ENCODE assay signal across 16 cellular contexts in genomic region chr2:170237572-170238120, GRCh38. TPM values are rescaled to one million over a fixed set of nuclear protein-coding genes. Genes with fewer than 3 reads are reported as not detected.
DNase-seq lines count a peak whose midpoint lies in the region; ATAC-seq, FAIRE-seq and TF ChIP-seq lines count a peak whose summit lies in the region.
"Had no signal": no experiment of that assay in that cellular context is flagged by ENCODE, and none has a peak within 500 bp of the region (broad histone marks: within the 10 kb centered on the region; RNA-seq: fewer than 3 reads in every experiment).

No MANE protein-coding gene starts in this region.

- H3K9me3 Mint-ChIP-seq in activated CD8-positive, alpha-beta T cell treated with anti-CD3 and anti-CD28 coated beads for 36 hours, result no peaks in the 10 kb centered on the region
- H3K9me3 Mint-ChIP-seq: CD4-positive, alpha-beta memory T cell had no signal

- H3K4me3 ChIP-seq in HepG2 (replicated peaks in 1 of 3; ENCODE audit: insufficient read depth in 1 of 3, low read depth in 2 of 3, low read length in 3 of 3) (no peak overlapping the region), right lobe of liver (no peak overlapping the region), breast epithelium (no peak overlapping the region)

- no peak for FAIRE-seq in HepG2 (lab: Jason Lieb, UNC)
- FAIRE-seq in islet of Langerhans (lab: Jason Lieb, UNC), result peak; percentile 70
- FAIRE-seq: A204.1, D721Med had no signal

- WGBS in HepG2 (ENCODE audit: low lambda C conversion rate), result 15% methylated on average over 4 of the region's 4 CpGs
- 18% methylated on average over 4 of the region's 4 CpGs for WGBS in right lobe of liver (ENCODE audit: insufficient coverage, low coverage, low lambda C conversion rate, missing lambda C conversion rate)

- in situ Hi-C loops in HepG2 (cut with HindIII; ENCODE audit: extremely low pct_ligation_motif_present, low pct_unique_long_range_greater_than_20kb), result loop anchor here (10.0 kb wide), 2 partner anchors 127 to 577 kb away; partner anchors contain the start of gene GAD1

- no peak for TF ChIP-seq RAD21 in HepG2 (CRISPR knock-in tag; IDR thresholded peaks at IDR 0.05)

- H3K27me3 ChIP-seq in HepG2 (ENCODE audit: control insufficient read depth in 1 of 2, insufficient read depth in 2 of 2, low read length in 2 of 2) (peaks cover 0 to 23% of the 10 kb centered on the region in 2 experiments; a peak in 4 of 5 replicates), right lobe of liver (no peaks in the 10 kb centered on the region), breast epithelium (peaks cover 0 to 7% of the 10 kb centered on the region in 2 donors)
- H3K27me3 ChIP-seq: BE2C had no signal

- H3K36me3 Mint-ChIP-seq in activated CD8-positive, alpha-beta T cell treated with anti-CD3 and anti-CD28 coated beads for 36 hours (ENCODE audit: low read depth), result no peaks in the 10 kb centered on the region
- H3K36me3 Mint-ChIP-seq: CD4-positive, alpha-beta memory T cell had no signal

- no TSS peak for BruUV-seq in HepG2 (replicated peaks; lab: Mats Ljungman, UMichigan)

- ATAC-seq in HepG2, result no peak
- no peak for ATAC-seq in right lobe of liver
- no peak for ATAC-seq in activated CD8-positive, alpha-beta T cell treated with anti-CD3 and anti-CD28 coated beads for 36 hours
- ATAC-seq: HCT116 had no signal

- CTCF ChIA-PET in HepG2 (lab: Yijun Ruan, JAX; ENCODE audit: low intra/inter-chr PET ratio, low total read pairs), result no interaction called here
- CTCF ChIA-PET in activated CD8-positive, alpha-beta T cell treated with anti-CD3 and anti-CD28 coated beads for 36 hours (lab: Charles Lee), result interaction anchor here (0.8 to 3.2 kb wide), 4 partner anchors 10 to 655 kb away, joined by 4 to 18 read pairs (median 8); no protein-coding TSS in a partner anchor

- intact Hi-C loops in HepG2 (cut with micrococcal nuclease; ENCODE audit: unreplicated experiment) (loop anchor here (2.0 kb wide), 2 partner anchors 575 to 635 kb away; no protein-coding TSS in a partner anchor), right lobe of liver (cut with DNase I) (no loop called here), breast epithelium (cut with DNase I; ENCODE audit: low total_unique reads) (no loop called here)
- intact Hi-C loops in activated CD8-positive, alpha-beta T cell treated with anti-CD3 and anti-CD28 coated beads for 36 hours (cut with micrococcal nuclease), result loop anchor here (10.0 kb wide), 1 partner anchor 347 kb away; no protein-coding TSS in a partner anchor

- no peaks in the 10 kb centered on the region for H4K20me1 ChIP-seq in HepG2 (ENCODE audit: insufficient read depth, low read length)

- H3K27ac ChIP-seq in HepG2 (ENCODE audit: extremely low read length, insufficient read depth, low read length), result no peak overlapping the region
- H3K27ac ChIP-seq in right lobe of liver, result no peak overlapping the region
- H3K27ac ChIP-seq in breast epithelium, result no peak overlapping the region
- H3K27ac ChIP-seq: C4-2B had no signal

- H3K79me2 ChIP-seq in HepG2 (ENCODE audit: insufficient read depth, low read length), result no peaks in the 10 kb centered on the region

- H3K9me3 ChIP-seq in HepG2 (ENCODE audit: low read length), result no peaks in the 10 kb centered on the region
- H3K9me3 ChIP-seq in right lobe of liver, result no peaks in the 10 kb centered on the region
- no peaks in the 10 kb centered on the region for H3K9me3 ChIP-seq in breast epithelium
- H3K9me3 ChIP-seq: BE2C had no signal

- no peak overlapping the region for H2AFZ ChIP-seq in HepG2 (ENCODE audit: low read length)

- H3K4me1 ChIP-seq in HepG2 (ENCODE audit: insufficient read depth, low read length) (no peaks in the 10 kb centered on the region), right lobe of liver (no peaks in the 10 kb centered on the region), breast epithelium (no peaks in the 10 kb centered on the region)

- no peak overlapping the region for H3K9ac ChIP-seq in HepG2 (ENCODE audit: insufficient read depth, low read depth, low read length)

- TF ChIP-seq POLR2A in HepG2 (IDR thresholded peaks at IDR 0.05; ENCODE audit: insufficient read depth in 1 of 2, low read depth in 2 of 2, low read length in 2 of 2) (no peak), right lobe of liver (IDR thresholded peaks at IDR 0.05) (no peak), breast epithelium (IDR thresholded peaks at IDR 0.05) (no peak)

- no peak overlapping the region for H3K4me3 Mint-ChIP-seq in activated CD8-positive, alpha-beta T cell treated with anti-CD3 and anti-CD28 coated beads for 36 hours
- H3K4me3 Mint-ChIP-seq: CD4-positive, alpha-beta memory T cell had no signal

- H3K27me3 Mint-ChIP-seq in activated CD8-positive, alpha-beta T cell treated with anti-CD3 and anti-CD28 coated beads for 36 hours, result peaks cover 16% of the 10 kb centered on the region

- H3K36me3 ChIP-seq in HepG2 (replicated peaks in 1 of 2; ENCODE audit: control insufficient read depth in 1 of 2, insufficient read depth in 2 of 2, low read length in 2 of 2) (no peaks in the 10 kb centered on the region), right lobe of liver (no peaks in the 10 kb centered on the region), breast epithelium (no peaks in the 10 kb centered on the region)
- H3K36me3 ChIP-seq: BE2C had no signal

- POLR2A ChIA-PET in HepG2 (lab: Yijun Ruan, JAX), result no interaction called here
- POLR2A ChIA-PET in activated CD8-positive, alpha-beta T cell treated with anti-CD3 and anti-CD28 coated beads for 36 hours (lab: Charles Lee), result no interaction called here

- TF ChIP-seq CTCF in HepG2 (CRISPR knock-in tag; IDR thresholded peaks at IDR 0.05), result no peak
- no peak for TF ChIP-seq CTCF in right lobe of liver (IDR thresholded peaks at IDR 0.05)
- no peak for TF ChIP-seq CTCF in activated CD8-positive, alpha-beta T cell treated with anti-CD3 and anti-CD28 coated beads for 36 hours (IDR thresholded peaks at IDR 0.05)
- TF ChIP-seq CTCF in breast epithelium (IDR thresholded peaks at IDR 0.05), result no peak

- H3K4me1 Mint-ChIP-seq in activated CD8-positive, alpha-beta T cell treated with anti-CD3 and anti-CD28 coated beads for 36 hours (ENCODE audit: low read depth), result no peaks in the 10 kb centered on the region
- H3K4me1 Mint-ChIP-seq: CD4-positive, alpha-beta memory T cell had no signal

- H3K4me2 ChIP-seq in HepG2 (ENCODE audit: low read depth, low read length), result no peak overlapping the region

- TF ChIP-seq EP300 in HepG2 (IDR thresholded peaks at IDR 0.05; ENCODE audit: low read depth in 2 of 2, low read length in 2 of 2), result no peak
- no peak for TF ChIP-seq EP300 in HepG2 (CRISPR knock-in tag; IDR thresholded peaks at IDR 0.05; ENCODE audit: borderline replicate concordance)

- no peak for DNase-seq in HepG2 (ENCODE audit: low spot score)
- DNase-seq in right lobe of liver, result no peak
- peak; percentile 57 for DNase-seq in NCI-H748 treated with DMSO at 0.1 percent for 48 hours (lab: John Stamatoyannopoulos, UW)
- DNase-seq in activated CD8-positive, alpha-beta T cell treated with anti-CD3 and anti-CD28 coated beads for 36 hours, result no peak
- DNase-seq in cerebellar nuclear complex (lab: John Stamatoyannopoulos, UW), result no peak
- no peak for DNase-seq in breast epithelium (ENCODE audit: low spot score in 2 of 2)
- DNase-seq: BE2C; CD4-positive, alpha-beta memory T cell; DMS53; GF-D8 had no signal

- no peak overlapping the region for H3K27ac Mint-ChIP-seq in activated CD8-positive, alpha-beta T cell treated with anti-CD3 and anti-CD28 coated beads for 36 hours
- H3K27ac Mint-ChIP-seq: CD4-positive, alpha-beta memory T cell had no signal

TF ChIP-seq in HepG2, 621 proteins besides CTCF, POLR2A, EP300 and RAD21 (continues in another document):
- TF ChIP-seq ZNF781 (CRISPR knock-in tag; IDR thresholded peaks at IDR 0.05; ENCODE audit: borderline replicate concordance, not compliant biosample characterization) (no peak), MAFK (conservative IDR thresholded peaks at IDR 0.05 in 1 of 2, IDR thresholded peaks at IDR 0.05 in 1 of 2; ENCODE audit: low read length in 2 of 2) (peak; percentile 85 to 88), GATAD2A (CRISPR knock-in tag; IDR thresholded peaks at IDR 0.05) (no peak), MAFF (IDR thresholded peaks at IDR 0.05; ENCODE audit: low read depth, low read length) (peak; percentile 82), ZFP82 (CRISPR knock-in tag; IDR thresholded peaks at IDR 0.05; ENCODE audit: borderline replicate concordance) (no peak), TBL1XR1 (IDR thresholded peaks at IDR 0.05; ENCODE audit: borderline replicate concordance, low read length, partially characterized antibody) (no peak), STAG1 (CRISPR knock-in tag; IDR thresholded peaks at IDR 0.05) (no peak), ZNF546 (CRISPR knock-in tag; conservative IDR thresholded peaks at IDR 0.05) (no peak)

RNA-seq across cellular contexts. Expression of gene MYO3B, which starts 59.7 kb away (rescaled TPM):
- total RNA-seq in HepG2 (2016; rRNA removed; fragmentation: Illumina TruSeq; extraction: Trizol) (not detected in 2 replicates), right lobe of liver (under 1 TPM in 2 of 6 experiments, not detected in 4; 0.18 to 0.25 TPM), breast epithelium (under 1 TPM; 0.15 to 0.98 (median 0.16) TPM)
- total RNA-seq in HepG2 (2016; cell fraction: cytosol; rRNA removed; fragmentation: Illumina TruSeq; extraction: Trizol; ENCODE audit: low read depth), result not detected in 2 replicates
- 0.02 TPM in 1 of 2 replicates, not detected in the other for total RNA-seq in HepG2 (2016; cell fraction: insoluble cytoplasmic fraction; rRNA removed; fragmentation: Illumina TruSeq; extraction: Trizol)
- total RNA-seq in HepG2 (2016; cell fraction: membrane; rRNA removed; fragmentation: Illumina TruSeq; extraction: Trizol), result not detected in 2 replicates
- total RNA-seq in HepG2 (2016; cell fraction: nucleus; rRNA removed; fragmentation: Illumina TruSeq; extraction: Trizol), result not detected in 2 replicates
- 0.01 TPM in 1 of 2 replicates, not detected in the other for polyA plus RNA-seq in HepG2 (2011; rRNA removed)
- polyA plus RNA-seq in HepG2 (2011; cell fraction: cytosol; rRNA removed), result 0.01 TPM in 1 of 2 replicates, not detected in the other
- not detected in 2 replicates for polyA plus RNA-seq in HepG2 (2011; cell fraction: nucleus; rRNA removed)
- 0.03 and 0.08 TPM in 2 replicates for polyA plus RNA-seq in HepG2 (2012)
- not detected in 2 replicates for polyA plus RNA-seq in HepG2 (2016; cell fraction: cytosol; fragmentation: Illumina TruSeq; extraction: Trizol; ENCODE audit: low read depth)
- polyA plus RNA-seq in HepG2 (2016; cell fraction: insoluble cytoplasmic fraction; fragmentation: Illumina TruSeq; extraction: Trizol; ENCODE audit: low read depth), result 0.04 TPM in 1 of 2 replicates, not detected in the other
- polyA plus RNA-seq in HepG2 (2016; cell fraction: membrane; fragmentation: Illumina TruSeq; extraction: Trizol; ENCODE audit: low read depth), result not detected in 2 replicates
- polyA plus RNA-seq in HepG2 (2016; cell fraction: nucleus; fragmentation: Illumina TruSeq; extraction: Trizol; ENCODE audit: insufficient read depth, low read depth), result not detected in 2 replicates
- polyA minus RNA-seq in HepG2 (2011; rRNA and poly(A)+ RNA removed; ENCODE audit: low replicate concordance), result 0.08 TPM in 1 of 2 replicates, not detected in the other
- polyA minus RNA-seq in HepG2 (2011; cell fraction: cytosol; rRNA and poly(A)+ RNA removed), result not detected in 2 replicates
- 0.26 TPM in 1 of 2 replicates, not detected in the other for polyA minus RNA-seq in HepG2 (2011; cell fraction: nucleus; rRNA and poly(A)+ RNA removed)
- total RNA-seq in activated CD8-positive, alpha-beta T cell treated with anti-CD3 and anti-CD28 coated beads for 36 hours, result under 1 TPM; 0.09 to 0.20 TPM
- total RNA-seq: CD4-positive, alpha-beta memory T cell; HT1080 had no signal
- polyA plus RNA-seq: CD4-positive, alpha-beta memory T cell had no signal

Comparison
In these comparisons a context has a peak if more than half of its experiments do, and no peak if none do; other contexts are left out.
1. intact Hi-C loops: an anchor here in HepG2 (2.0 kb wide) and activated CD8-positive, alpha-beta T cell treated with anti-CD3 and anti-CD28 coated beads for 36 hours (10.0 kb wide); none called in right lobe of liver and breast epithelium.